ENCODE assay signal across 8 cellular contexts in the genomic region with DNA sequence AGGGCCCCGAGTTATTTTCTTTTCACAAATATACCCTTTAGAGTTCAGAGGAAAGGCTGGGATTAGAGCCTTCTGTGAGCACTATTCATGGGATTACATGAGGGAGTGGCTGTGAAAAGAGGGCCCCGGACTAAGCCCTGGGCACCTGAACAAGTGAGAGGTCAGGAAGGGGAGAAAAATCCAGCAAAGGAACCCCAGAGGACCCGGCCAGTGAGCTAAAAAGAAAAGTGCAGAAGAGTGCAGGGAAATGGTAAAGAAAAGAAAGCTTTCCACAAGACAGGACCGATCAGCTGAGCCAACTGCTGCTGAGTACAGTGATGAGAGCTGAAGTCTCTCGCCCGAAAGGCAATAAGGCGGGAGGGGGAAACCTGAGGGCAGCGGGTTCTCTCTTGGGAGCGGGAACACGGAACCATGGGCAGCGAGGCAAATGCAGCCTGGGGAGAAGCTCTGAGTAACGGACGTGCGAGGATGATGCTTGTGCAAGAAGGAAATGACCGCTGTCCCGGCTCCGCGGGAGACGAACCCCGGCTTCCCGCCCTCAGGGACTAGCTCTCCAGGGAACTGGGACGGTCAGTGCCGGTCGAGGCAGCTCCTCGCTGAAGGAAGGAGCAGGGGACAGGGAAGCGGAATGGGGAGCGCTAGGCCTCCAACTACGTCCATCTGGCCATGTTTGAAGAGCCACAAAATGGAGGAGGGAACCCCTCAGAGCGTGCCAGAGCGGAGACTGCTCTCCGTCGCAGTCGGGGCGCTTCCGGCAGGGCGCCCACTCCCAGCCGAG. TPM values are rescaled to one million over a fixed set of nuclear protein-coding genes. Genes with fewer than 3 reads are reported as not detected.
A peak's percentile ranks its signal among the peaks of the same experiment; 100 is the strongest.
DNase-seq lines count a peak whose midpoint lies in the region; ATAC-seq, FAIRE-seq and TF ChIP-seq lines count a peak whose summit lies in the region.

No MANE protein-coding gene starts in this region.

- no peak for TF ChIP-seq RAD21 in A549 (conservative IDR thresholded peaks at IDR 0.05 in 1 of 2, IDR thresholded peaks at IDR 0.05 in 1 of 2)

- peak overlapping the region; percentile 92 for H3K4me2 ChIP-seq in A549

- FAIRE-seq in A549 (lab: Jason Lieb, UNC) (no peak), GM12892 (lab: Jason Lieb, UNC) (peak; percentile 46)

- H3K4me1 Mint-ChIP-seq in mesothelial cell of epicardium = peaks cover 62% of the 10 kb centered on the region
- peaks cover 36% of the 10 kb centered on the region for H3K4me1 Mint-ChIP-seq in stimulated activated memory B cell treated with anti-CD40 and anti-IgM and Interleukin-4, amounts not matched to agents 10 μg/mL and 1 μg/mL and 100 μg/mL, for 72 hours

- peaks cover 7% of the 10 kb centered on the region for H3K36me3 Mint-ChIP-seq in mesothelial cell of epicardium
- peaks cover 7% of the 10 kb centered on the region for H3K36me3 Mint-ChIP-seq in stimulated activated memory B cell treated with anti-CD40 and anti-IgM and Interleukin-4, amounts not matched to agents 10 μg/mL and 1 μg/mL and 100 μg/mL, for 72 hours

- peaks cover 66% of the 10 kb centered on the region for H3K4me1 ChIP-seq in A549

- WGBS in A549 (ENCODE audit: missing lambda C conversion rate) = 2% methylated on average over 31 of the region's 37 CpGs

- CTCF ChIA-PET in A549 (lab: Yijun Ruan, JAX) = interaction anchor here (0.6 to 7.0 kb wide), 30 partner anchors 9 to 285 kb away, joined by 3 to 62 read pairs (median 7); partner anchors contain the start of genes ALDH3A1, B9D1 and SLC47A1

- peak; percentile 71 for ATAC-seq in A549
- ATAC-seq in HG02973 (IDR thresholded peaks at IDR 0.05; ENCODE audit: unreplicated experiment) = peak; percentile 20
- ATAC-seq in stimulated activated memory B cell treated with anti-CD40 and anti-IgM and Interleukin-4, amounts not matched to agents 10 μg/mL and 1 μg/mL and 100 μg/mL, for 72 hours = peak; percentile 68

- POLR2A ChIA-PET in A549 (lab: Yijun Ruan, JAX) = interaction anchor here (0.6 to 4.2 kb wide), 39 partner anchors 13 to 285 kb away, joined by 3 to 98 read pairs (median 5); partner anchors contain the start of genes ALDH3A1, B9D1, MAPK7 and SLC47A1

- no peak; a peak in 1 of 5 replicates for TF ChIP-seq EP300 in A549 (IDR thresholded peaks at IDR 0.05)

- DNase-seq in A549 (ENCODE audit: low read depth in 1 of 2, low spot score in 1 of 2) (peak; percentile 63 to 86), GM12892 (ENCODE audit: insufficient read length) (peak; percentile 26), NCI-H446 (lab: John Stamatoyannopoulos, UW) (peak; percentile 34 to 49), epithelial cell of prostate (ENCODE audit: low read depth, low spot score) (no peak), mesothelial cell of epicardium (ENCODE audit: low spot score in 2 of 2, unreplicated experiment in 2 of 2) (peak in 1 of 2 experiments; percentile 63)
- peak; percentile 11 to 20 for DNase-seq in activated CD4-positive, alpha-beta T cell treated with anti-CD3 and anti-CD28 coated beads, Interleukin-2, amount 50 U/mL, for 24 hours (ENCODE audit: low read depth in 1 of 2, low spot score in 1 of 2)

- no peaks in the 10 kb centered on the region for H3K9me3 Mint-ChIP-seq in mesothelial cell of epicardium
- H3K9me3 Mint-ChIP-seq in stimulated activated memory B cell treated with anti-CD40 and anti-IgM and Interleukin-4, amounts not matched to agents 10 μg/mL and 1 μg/mL and 100 μg/mL, for 72 hours = no peaks in the 10 kb centered on the region

- H3K27ac ChIP-seq in A549 (peak overlapping the region; percentile 95 to 96), epithelial cell of prostate (peak overlapping the region; percentile 81)

- H3K27ac Mint-ChIP-seq in mesothelial cell of epicardium = peak overlapping the region; percentile 93
- peak overlapping the region; percentile 96 for H3K27ac Mint-ChIP-seq in stimulated activated memory B cell treated with anti-CD40 and anti-IgM and Interleukin-4, amounts not matched to agents 10 μg/mL and 1 μg/mL and 100 μg/mL, for 72 hours

- H3K4me3 ChIP-seq in A549 = peak overlapping the region; percentile 82

- no peaks in the 10 kb centered on the region for H3K9me3 ChIP-seq in A549

- peak overlapping the region; percentile 84 for H3K4me3 Mint-ChIP-seq in mesothelial cell of epicardium
- peak overlapping the region; percentile 96 for H3K4me3 Mint-ChIP-seq in stimulated activated memory B cell treated with anti-CD40 and anti-IgM and Interleukin-4, amounts not matched to agents 10 μg/mL and 1 μg/mL and 100 μg/mL, for 72 hours

- H3K27me3 Mint-ChIP-seq in mesothelial cell of epicardium (ENCODE audit: low read depth) = no peaks in the 10 kb centered on the region
- no peaks in the 10 kb centered on the region for H3K27me3 Mint-ChIP-seq in stimulated activated memory B cell treated with anti-CD40 and anti-IgM and Interleukin-4, amounts not matched to agents 10 μg/mL and 1 μg/mL and 100 μg/mL, for 72 hours

- TF ChIP-seq POLR2A in A549 (IDR thresholded peaks at IDR 0.05; ENCODE audit: low read length) = peak; percentile 44
- no peak for TF ChIP-seq POLR2A in GM12892 (IDR thresholded peaks at IDR 0.05; ENCODE audit: low read depth, low read length)

- TF ChIP-seq CTCF in A549 (IDR thresholded peaks at IDR 0.05) (no peak), mesothelial cell of epicardium (IDR thresholded peaks at IDR 0.05; ENCODE audit: unreplicated experiment) (no peak)

TF ChIP-seq in A549, 52 proteins besides CTCF, POLR2A, EP300 and RAD21 (continues in another document):
- TF ChIP-seq, protein P1, sequence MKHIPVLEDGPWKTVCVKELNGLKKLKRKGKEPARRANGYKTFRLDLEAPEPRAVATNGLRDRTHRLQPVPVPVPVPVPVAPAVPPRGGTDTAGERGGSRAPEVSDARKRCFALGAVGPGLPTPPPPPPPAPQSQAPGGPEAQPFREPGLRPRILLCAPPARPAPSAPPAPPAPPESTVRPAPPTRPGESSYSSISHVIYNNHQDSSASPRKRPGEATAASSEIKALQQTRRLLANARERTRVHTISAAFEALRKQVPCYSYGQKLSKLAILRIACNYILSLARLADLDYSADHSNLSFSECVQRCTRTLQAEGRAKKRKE (CRISPR knock-in tag; IDR thresholded peaks at IDR 0.05; ENCODE audit: low read depth) = peak; percentile 93; the same call in 1 of the 2 replicates
- TF ChIP-seq, protein P2, sequence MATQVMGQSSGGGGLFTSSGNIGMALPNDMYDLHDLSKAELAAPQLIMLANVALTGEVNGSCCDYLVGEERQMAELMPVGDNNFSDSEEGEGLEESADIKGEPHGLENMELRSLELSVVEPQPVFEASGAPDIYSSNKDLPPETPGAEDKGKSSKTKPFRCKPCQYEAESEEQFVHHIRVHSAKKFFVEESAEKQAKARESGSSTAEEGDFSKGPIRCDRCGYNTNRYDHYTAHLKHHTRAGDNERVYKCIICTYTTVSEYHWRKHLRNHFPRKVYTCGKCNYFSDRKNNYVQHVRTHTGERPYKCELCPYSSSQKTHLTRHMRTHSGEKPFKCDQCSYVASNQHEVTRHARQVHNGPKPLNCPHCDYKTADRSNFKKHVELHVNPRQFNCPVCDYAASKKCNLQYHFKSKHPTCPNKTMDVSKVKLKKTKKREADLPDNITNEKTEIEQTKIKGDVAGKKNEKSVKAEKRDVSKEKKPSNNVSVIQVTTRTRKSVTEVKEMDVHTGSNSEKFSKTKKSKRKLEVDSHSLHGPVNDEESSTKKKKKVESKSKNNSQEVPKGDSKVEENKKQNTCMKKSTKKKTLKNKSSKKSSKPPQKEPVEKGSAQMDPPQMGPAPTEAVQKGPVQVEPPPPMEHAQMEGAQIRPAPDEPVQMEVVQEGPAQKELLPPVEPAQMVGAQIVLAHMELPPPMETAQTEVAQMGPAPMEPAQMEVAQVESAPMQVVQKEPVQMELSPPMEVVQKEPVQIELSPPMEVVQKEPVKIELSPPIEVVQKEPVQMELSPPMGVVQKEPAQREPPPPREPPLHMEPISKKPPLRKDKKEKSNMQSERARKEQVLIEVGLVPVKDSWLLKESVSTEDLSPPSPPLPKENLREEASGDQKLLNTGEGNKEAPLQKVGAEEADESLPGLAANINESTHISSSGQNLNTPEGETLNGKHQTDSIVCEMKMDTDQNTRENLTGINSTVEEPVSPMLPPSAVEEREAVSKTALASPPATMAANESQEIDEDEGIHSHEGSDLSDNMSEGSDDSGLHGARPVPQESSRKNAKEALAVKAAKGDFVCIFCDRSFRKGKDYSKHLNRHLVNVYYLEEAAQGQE (IDR thresholded peaks at IDR 0.05) = 0 out of 2 replicates have a peak, but pooled peaks have one; percentile 22
- TF ChIP-seq TFCP2L1 (CRISPR knock-in tag; IDR thresholded peaks at IDR 0.05) = peak; percentile 92; the same call in 1 of the 2 replicates
- TF ChIP-seq, protein P3, sequence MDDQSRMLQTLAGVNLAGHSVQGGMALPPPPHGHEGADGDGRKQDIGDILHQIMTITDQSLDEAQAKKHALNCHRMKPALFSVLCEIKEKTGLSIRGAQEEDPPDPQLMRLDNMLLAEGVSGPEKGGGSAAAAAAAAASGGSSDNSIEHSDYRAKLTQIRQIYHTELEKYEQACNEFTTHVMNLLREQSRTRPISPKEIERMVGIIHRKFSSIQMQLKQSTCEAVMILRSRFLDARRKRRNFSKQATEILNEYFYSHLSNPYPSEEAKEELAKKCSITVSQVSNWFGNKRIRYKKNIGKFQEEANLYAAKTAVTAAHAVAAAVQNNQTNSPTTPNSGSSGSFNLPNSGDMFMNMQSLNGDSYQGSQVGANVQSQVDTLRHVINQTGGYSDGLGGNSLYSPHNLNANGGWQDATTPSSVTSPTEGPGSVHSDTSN (IDR thresholded peaks at IDR 0.05) = no peak
- TF ChIP-seq BCL3 (IDR thresholded peaks at IDR 0.05) = no peak
- TF ChIP-seq CEBPB (IDR thresholded peaks at IDR 0.05) = peak in 1 of 2 experiments; percentile 73; a peak in 2 of 4 replicates

RNA-seq across cellular contexts. Expression of gene ALDH3A2, which starts 0.7 kb away (rescaled TPM):
- 195 and 225 TPM in 2 replicates for polyA plus RNA-seq in A549 (2011; rRNA removed)
- polyA plus RNA-seq in A549 (2012; cell fraction: cytosol; rRNA removed) = 90.7 and 101 TPM in 2 replicates
- 159 and 162 TPM in 2 replicates for polyA plus RNA-seq in A549 (2012; cell fraction: nucleus; rRNA removed)
- 140 to 142 TPM (median 140 TPM) in 3 replicates for polyA plus RNA-seq in A549 (2017; fragmentation: RNase III; extraction: RNeasy Plus Mini Kit Qiagen cat#74134 plus additional on column Dnase treatment)
- polyA minus RNA-seq in A549 (2011; rRNA and poly(A)+ RNA removed) = 110 and 113 TPM in 2 replicates
- polyA plus RNA-seq in GM12892 (2012; ENCODE audit: missing spikeins) = 21.1 TPM
- total RNA-seq in mesothelial cell of epicardium = 76.6 to 78.4 TPM (median 77.2 TPM) in 3 replicates

Comparison
In these comparisons a context has a peak if more than half of its experiments do, and no peak if none do; other contexts are left out.
1. ATAC-seq: peak in every context shown above with its lines; median percentile 71 in A549; 68 in stimulated activated memory B cell treated with anti-CD40 and anti-IgM and Interleukin-4, amounts not matched to agents 10 μg/mL and 1 μg/mL and 100 μg/mL, for 72 hours; 20 in HG02973.